8 cellular contexts compared by ENCODE assay signal in the genomic region with DNA sequence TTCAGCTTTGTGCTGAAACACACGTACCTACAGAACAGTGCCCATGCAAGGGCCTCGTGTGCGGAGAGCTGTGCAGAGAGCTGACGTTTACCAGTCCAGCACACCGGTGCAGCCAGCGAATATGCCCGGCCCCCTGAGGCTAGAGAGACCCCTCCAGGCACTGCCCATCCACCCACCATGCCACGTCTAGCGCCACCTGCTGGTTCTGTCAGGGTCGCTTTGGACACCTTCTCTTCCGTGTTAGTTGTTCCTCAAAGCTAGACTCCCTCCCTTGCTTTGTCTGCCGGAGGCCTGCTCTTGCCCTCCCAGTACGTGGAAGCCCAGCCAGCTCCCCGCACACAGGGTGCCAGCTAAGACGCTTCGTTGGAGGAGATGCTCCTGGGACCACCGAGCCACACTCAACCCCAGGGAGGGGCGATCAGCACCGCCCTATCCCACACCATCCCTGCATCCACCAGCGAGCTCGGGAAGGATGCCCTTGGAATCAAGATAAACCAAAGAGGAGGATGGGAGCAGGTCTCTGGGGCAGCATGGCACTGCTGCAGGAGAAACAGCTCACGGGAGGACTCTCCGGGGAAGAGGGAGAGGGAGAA. TPM values are rescaled to one million over a fixed set of nuclear protein-coding genes. Genes with fewer than 3 reads are reported as not detected.
DNase-seq lines count a peak whose midpoint lies in the region; ATAC-seq and TF ChIP-seq lines count a peak whose summit lies in the region.

No MANE protein-coding gene starts in this region.

- H3K27ac Mint-ChIP-seq in effector memory CD8-positive, alpha-beta T cell, result no peak overlapping the region

- no peak for TF ChIP-seq CTCF in omental fat pad (IDR thresholded peaks at IDR 0.05)

- ATAC-seq in effector memory CD8-positive, alpha-beta T cell (replicated peaks), result no peak
- ATAC-seq in omental fat pad (ENCODE audit: low FRiP score) (no peak), aorta (ENCODE audit: low FRiP score) (no peak)

- no peaks in the 10 kb centered on the region for H3K9me3 Mint-ChIP-seq in effector memory CD8-positive, alpha-beta T cell

- H3K36me3 ChIP-seq in H7 (replicated peaks; ENCODE audit: control insufficient read depth, insufficient read depth, low read length), result peaks cover 9% of the 10 kb centered on the region
- H3K36me3 ChIP-seq in aorta (ENCODE audit: control insufficient read depth in 1 of 2, insufficient read depth in 2 of 2, low read length in 1 of 2), result peaks cover 0 to 3% of the 10 kb centered on the region in 2 donors

- no peak overlapping the region for H3K4me3 Mint-ChIP-seq in effector memory CD8-positive, alpha-beta T cell

- 66 to 75% methylated on average over 23 of the region's 23 CpGs for WGBS in aorta, 2 donors

- H3K9me3 ChIP-seq in aorta (ENCODE audit: control insufficient read depth, low read length), result no peaks in the 10 kb centered on the region

- H3K27me3 ChIP-seq in H7 (ENCODE audit: control insufficient read depth, insufficient read depth, low read length) (no peaks in the 10 kb centered on the region), aorta (ENCODE audit: control insufficient read depth in 1 of 2, insufficient read depth in 2 of 2, low read length in 1 of 2) (no peaks in the 10 kb centered on the region)

- no peaks in the 10 kb centered on the region for H3K27me3 Mint-ChIP-seq in effector memory CD8-positive, alpha-beta T cell

- in situ Hi-C loops in ACHN (cut with HindIII; ENCODE audit: low pct_ligation_motif_present, low pct_unique_long_range_greater_than_20kb, low sequenced_read_pairs), result no loop called here

- no peak overlapping the region for H3K27ac ChIP-seq in aorta (ENCODE audit: low read depth in 1 of 2, low read length in 2 of 2)

- H3K4me1 Mint-ChIP-seq in effector memory CD8-positive, alpha-beta T cell (ENCODE audit: low read depth in 2 of 2), result no peaks in the 10 kb centered on the region

- H3K36me3 Mint-ChIP-seq in effector memory CD8-positive, alpha-beta T cell (ENCODE audit: insufficient read depth), result peaks cover 83% of the 10 kb centered on the region

- DNase-seq in ACHN, result peak; percentile 5
- DNase-seq in H7, result peak; percentile 93
- peak; percentile 10 for DNase-seq in activated CD4-positive, alpha-beta T cell treated with anti-CD3 and anti-CD28 coated beads for 1 hour
- DNase-seq in effector memory CD8-positive, alpha-beta T cell, result peak; percentile 29 to 37 (median 32)
- DNase-seq in omental fat pad (ENCODE audit: low spot score), result peak; percentile 44
- DNase-seq in hepatic stellate cell (ENCODE audit: low spot score), result no peak
- DNase-seq in aorta, result no peak
- DNase-seq in SW 1271 (lab: John Stamatoyannopoulos, UW), result no peak

- H3K4me1 ChIP-seq in aorta (ENCODE audit: control insufficient read depth in 1 of 2, insufficient read depth in 2 of 2, low read length in 2 of 2), result no peaks in the 10 kb centered on the region

- H3K4me3 ChIP-seq in H7 (ENCODE audit: insufficient read depth, low read depth, low read length), result no peak overlapping the region
- H3K4me3 ChIP-seq in aorta (ENCODE audit: low read length in 2 of 2), result no peak overlapping the region

- intact Hi-C loops in aorta (cut with DNase I), result no loop called here

RNA-seq across cellular contexts. Expression of gene CPT1A, which starts 43.4 kb away (rescaled TPM):
- total RNA-seq in H7 (2014; rRNA removed; shearing (Covaris generic)), result 50.0 and 59.0 TPM in 2 replicates
- total RNA-seq in omental fat pad (10 to 100 TPM; 36.1 to 54.9 (median 48.2) TPM), aorta (10 to 100 TPM; 62.0 to 81.4 TPM)
- 10 to 100 TPM; 10.9 to 56.9 TPM for polyA plus RNA-seq in aorta

RNA-seq across cellular contexts. Expression of gene TESMIN, which starts 47.0 kb away (rescaled TPM):
- 63.7 and 91.0 TPM in 2 replicates for total RNA-seq in H7 (2014; rRNA removed; shearing (Covaris generic))
- total RNA-seq in omental fat pad (1 to 10 TPM in 1 of 4 donors, under 1 TPM in 3; 0.36 to 2.2 (median 0.47) TPM), aorta (1 to 10 TPM in 1 of 2 donors, under 1 TPM in 1; 0.42 to 1.5 TPM)
- under 1 TPM in 1 of 2 donors, not detected in 1; 0.10 TPM for polyA plus RNA-seq in aorta

Comparison
In these comparisons a context has a peak if more than half of its experiments do, and no peak if none do; other contexts are left out.
1. DNase-seq: peak in ACHN (single experiment), H7 (single experiment), activated CD4-positive, alpha-beta T cell treated with anti-CD3 and anti-CD28 coated beads for 1 hour (single experiment), effector memory CD8-positive, alpha-beta T cell (3 of 3) and omental fat pad (single experiment); none in hepatic stellate cell (single experiment), aorta (0 of 2) and SW 1271 (0 of 2).
2. RNA of gene TESMIN, which starts 47.0 kb away (total RNA-seq): 63.7 to 91.0 TPM in H7; 0.42 to 1.5 TPM in aorta and 0.36 to 2.2 TPM in omental fat pad; every median in the first group is over 10 times any median in the second.